1 cellular context compared by ENCODE assay signal in the genomic region with DNA sequence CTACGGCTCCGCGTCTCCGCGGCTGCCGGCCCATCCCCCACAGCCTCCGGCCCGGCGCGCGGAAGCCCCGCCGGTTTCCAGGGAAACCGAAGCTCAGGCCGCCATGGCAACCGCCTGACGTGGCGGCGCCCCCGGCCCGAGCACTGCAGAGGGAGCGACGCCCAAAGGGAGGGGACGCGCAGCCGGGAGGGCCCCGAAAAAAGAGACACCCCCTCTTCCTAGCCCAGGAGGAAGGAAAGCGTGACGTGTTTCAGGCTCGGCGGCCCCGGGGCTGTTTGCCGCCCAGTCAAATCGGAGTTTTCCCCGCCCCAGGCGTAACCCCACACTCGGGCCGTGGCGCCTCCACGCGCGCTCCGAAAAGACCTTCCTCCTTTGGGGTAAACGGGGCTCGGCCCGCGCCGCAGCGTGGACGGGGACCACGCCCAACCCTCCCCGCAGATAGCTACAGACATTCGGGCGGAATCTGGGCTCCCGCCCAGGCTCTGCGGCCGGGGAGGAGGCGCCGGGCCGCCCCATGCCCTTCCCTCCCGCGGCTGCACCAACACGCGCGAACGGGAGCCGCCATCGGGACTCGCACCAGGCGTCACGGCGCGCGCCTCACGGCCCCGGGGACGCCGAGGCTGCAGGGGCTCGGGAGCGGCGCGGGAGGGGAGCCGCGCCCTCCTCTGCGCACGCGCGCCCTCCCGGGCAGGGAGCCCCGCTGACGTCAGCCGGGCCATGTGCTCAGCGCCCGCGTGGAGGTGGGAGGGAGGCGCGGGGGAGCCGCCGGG.
TF ChIP-seq lines count a peak whose summit lies in the region.

No MANE protein-coding gene starts in this region.

TF ChIP-seq in WTC11, 78 proteins besides CTCF, POLR2A, EP300 and RAD21 (continued from another document):
- TF ChIP-seq, protein P1, sequence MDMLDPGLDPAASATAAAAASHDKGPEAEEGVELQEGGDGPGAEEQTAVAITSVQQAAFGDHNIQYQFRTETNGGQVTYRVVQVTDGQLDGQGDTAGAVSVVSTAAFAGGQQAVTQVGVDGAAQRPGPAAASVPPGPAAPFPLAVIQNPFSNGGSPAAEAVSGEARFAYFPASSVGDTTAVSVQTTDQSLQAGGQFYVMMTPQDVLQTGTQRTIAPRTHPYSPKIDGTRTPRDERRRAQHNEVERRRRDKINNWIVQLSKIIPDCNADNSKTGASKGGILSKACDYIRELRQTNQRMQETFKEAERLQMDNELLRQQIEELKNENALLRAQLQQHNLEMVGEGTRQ (CRISPR knock-in tag; IDR thresholded peaks at IDR 0.05) = peak; percentile 74
- TF ChIP-seq, protein P2, sequence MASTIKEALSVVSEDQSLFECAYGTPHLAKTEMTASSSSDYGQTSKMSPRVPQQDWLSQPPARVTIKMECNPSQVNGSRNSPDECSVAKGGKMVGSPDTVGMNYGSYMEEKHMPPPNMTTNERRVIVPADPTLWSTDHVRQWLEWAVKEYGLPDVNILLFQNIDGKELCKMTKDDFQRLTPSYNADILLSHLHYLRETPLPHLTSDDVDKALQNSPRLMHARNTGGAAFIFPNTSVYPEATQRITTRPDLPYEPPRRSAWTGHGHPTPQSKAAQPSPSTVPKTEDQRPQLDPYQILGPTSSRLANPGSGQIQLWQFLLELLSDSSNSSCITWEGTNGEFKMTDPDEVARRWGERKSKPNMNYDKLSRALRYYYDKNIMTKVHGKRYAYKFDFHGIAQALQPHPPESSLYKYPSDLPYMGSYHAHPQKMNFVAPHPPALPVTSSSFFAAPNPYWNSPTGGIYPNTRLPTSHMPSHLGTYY (CRISPR knock-in tag; IDR thresholded peaks at IDR 0.05) = no peak
- TF ChIP-seq ZNF671 (CRISPR knock-in tag; IDR thresholded peaks at IDR 0.05) (no peak), HMGA2 (CRISPR knock-in tag; IDR thresholded peaks at IDR 0.05) (0 out of 2 replicates have a peak, but pooled peaks have one; percentile 22), ZNF423 (CRISPR knock-in tag; IDR thresholded peaks at IDR 0.05) (no peak), SP1 (CRISPR knock-in tag; conservative IDR thresholded peaks at IDR 0.05) (peak; percentile 58), ZNF317 (CRISPR knock-in tag; IDR thresholded peaks at IDR 0.05; ENCODE audit: borderline replicate concordance, low read depth) (no peak)
- TF ChIP-seq, protein P3, sequence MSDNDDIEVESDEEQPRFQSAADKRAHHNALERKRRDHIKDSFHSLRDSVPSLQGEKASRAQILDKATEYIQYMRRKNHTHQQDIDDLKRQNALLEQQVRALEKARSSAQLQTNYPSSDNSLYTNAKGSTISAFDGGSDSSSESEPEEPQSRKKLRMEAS (CRISPR knock-in tag; IDR thresholded peaks at IDR 0.05) = peak; percentile 73; the same call in 1 of the 2 replicates
- TF ChIP-seq, protein P4, sequence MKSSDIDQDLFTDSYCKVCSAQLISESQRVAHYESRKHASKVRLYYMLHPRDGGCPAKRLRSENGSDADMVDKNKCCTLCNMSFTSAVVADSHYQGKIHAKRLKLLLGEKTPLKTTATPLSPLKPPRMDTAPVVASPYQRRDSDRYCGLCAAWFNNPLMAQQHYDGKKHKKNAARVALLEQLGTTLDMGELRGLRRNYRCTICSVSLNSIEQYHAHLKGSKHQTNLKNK (CRISPR knock-in tag; IDR thresholded peaks at IDR 0.05) = no peak
- TF ChIP-seq, protein P5, sequence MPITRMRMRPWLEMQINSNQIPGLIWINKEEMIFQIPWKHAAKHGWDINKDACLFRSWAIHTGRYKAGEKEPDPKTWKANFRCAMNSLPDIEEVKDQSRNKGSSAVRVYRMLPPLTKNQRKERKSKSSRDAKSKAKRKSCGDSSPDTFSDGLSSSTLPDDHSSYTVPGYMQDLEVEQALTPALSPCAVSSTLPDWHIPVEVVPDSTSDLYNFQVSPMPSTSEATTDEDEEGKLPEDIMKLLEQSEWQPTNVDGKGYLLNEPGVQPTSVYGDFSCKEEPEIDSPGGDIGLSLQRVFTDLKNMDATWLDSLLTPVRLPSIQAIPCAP (CRISPR knock-in tag; IDR thresholded peaks at IDR 0.05) = no peak
